8 cellular contexts compared by ENCODE assay signal in the genomic region with DNA sequence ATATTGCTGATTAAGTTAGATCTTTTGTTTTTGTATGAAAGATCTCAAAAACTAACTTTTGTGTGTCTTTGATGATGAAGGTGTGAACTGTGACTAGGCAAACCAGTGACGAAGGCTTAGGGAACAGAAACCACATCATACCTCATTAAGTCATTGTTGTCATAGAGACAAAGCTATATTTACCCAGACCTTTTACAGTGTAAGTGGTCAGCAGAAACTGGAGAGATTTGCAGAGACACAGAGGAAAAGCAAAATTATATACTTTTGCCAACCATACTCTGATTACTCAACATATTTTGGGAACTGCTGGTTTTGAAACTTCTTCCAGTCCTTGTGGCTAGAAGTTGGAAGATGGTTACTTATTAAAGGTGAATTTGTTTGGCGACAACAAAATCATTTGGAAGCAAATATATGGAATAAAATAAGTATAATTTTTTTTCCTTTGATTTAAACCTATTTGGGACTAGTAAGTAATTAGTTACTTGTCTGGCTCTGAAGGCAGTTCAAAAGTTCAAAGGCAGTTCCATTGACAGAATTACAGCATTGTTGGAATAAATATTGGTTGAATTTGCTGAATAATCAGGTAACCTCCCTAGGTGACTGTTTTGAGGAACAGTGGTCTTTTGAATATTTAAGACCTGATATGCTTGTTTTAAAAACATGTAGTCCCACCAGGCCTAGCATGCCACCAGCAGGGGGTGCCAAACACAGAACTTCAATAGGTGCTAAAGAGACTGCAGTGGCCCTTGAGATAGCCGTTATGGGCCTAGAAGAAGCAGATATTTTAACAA.
DNase-seq lines count a peak whose midpoint lies in the region; ATAC-seq, FAIRE-seq and TF ChIP-seq lines count a peak whose summit lies in the region.
"Had no signal": no experiment of that assay in that cellular context is flagged by ENCODE, and none has a peak within 500 bp of the region (broad histone marks: within the 10 kb centered on the region; RNA-seq: fewer than 3 reads in every experiment).

No MANE protein-coding gene starts in this region.

- no peak overlapping the region for H3K4me3 ChIP-seq in HCT116 (replicated peaks in 1 of 2; ENCODE audit: low read depth in 1 of 2, low read length in 2 of 2)
- H3K4me3 ChIP-seq in Loucy (ENCODE audit: low read length, poor library complexity, severe bottlenecking), result no peak overlapping the region
- peak overlapping the region; percentile 0; the same call in 1 of the 2 replicates for H3K4me3 ChIP-seq in GM12878

- TF ChIP-seq RAD21 in HCT116 (IDR thresholded peaks at IDR 0.05; ENCODE audit: low read depth) (peak; percentile 46), GM12878 (IDR thresholded peaks at IDR 0.05; ENCODE audit: insufficient read depth, low read depth, low read length) (peak; percentile 65)

- H3K36me3 ChIP-seq in HCT116 (ENCODE audit: control insufficient read depth in 1 of 2, insufficient read depth in 2 of 2, low read length in 2 of 2) (no peaks in the 10 kb centered on the region), Loucy (ENCODE audit: insufficient read depth, low read length) (no peaks in the 10 kb centered on the region), GM12878 (ENCODE audit: control insufficient read depth in 2 of 2, insufficient read depth in 2 of 2, low read length in 1 of 2) (no peaks in the 10 kb centered on the region)
- H3K36me3 ChIP-seq: neutrophil had no signal

- H3K4me1 ChIP-seq in HCT116 (ENCODE audit: control insufficient read depth in 1 of 2, insufficient read depth in 2 of 2, low read length in 2 of 2) (no peaks in the 10 kb centered on the region), Loucy (ENCODE audit: insufficient read depth, low read length, poor library complexity, severe bottlenecking) (peaks cover 7% of the 10 kb centered on the region), GM12878 (ENCODE audit: control insufficient read depth, insufficient read depth, low read length) (peaks cover 25% of the 10 kb centered on the region)

- no peak overlapping the region for H2AFZ ChIP-seq in HCT116 (ENCODE audit: low read depth, low read length, poor library complexity, severe bottlenecking)
- H2AFZ ChIP-seq in Loucy (ENCODE audit: low read length), result no peak overlapping the region
- H2AFZ ChIP-seq in GM12878 (ENCODE audit: control insufficient read depth, low read depth, low read length), result peak overlapping the region; percentile 38

- no peak overlapping the region for H3K27ac ChIP-seq in HCT116 (ENCODE audit: low read depth, low read length)
- H3K27ac ChIP-seq in GM12878 (ENCODE audit: control insufficient read depth, insufficient read depth), result peak overlapping the region; percentile 69
- H3K27ac ChIP-seq: neutrophil had no signal

- SMC1A ChIA-PET in GM12878 (lab: Charles Lee; ENCODE audit: uncharacterized antibody, unreplicated experiment), result interaction anchor here (0.6 to 13.8 kb wide), 13 partner anchors 10 to 427 kb away, joined by 3 to 159 read pairs (median 4); no protein-coding TSS in a partner anchor

- H3F3A ChIP-seq in Loucy (ENCODE audit: low read depth), result no peaks in the 10 kb centered on the region

- TF ChIP-seq POLR2A in HCT116 (IDR thresholded peaks at IDR 0.05; ENCODE audit: borderline replicate concordance, extremely low read depth, insufficient read depth, insufficient read length) (no peak), GM12878 (IDR thresholded peaks at IDR 0.05; ENCODE audit: low read depth, low read length) (no peak)

- ATAC-seq in HCT116 (peak; percentile 85), GM12878 (peak; percentile 94)

- peak; percentile 79 for FAIRE-seq in GM12878 (lab: Jason Lieb, UNC)

- in situ Hi-C loops in GM13976 (cut with MboI; ENCODE audit: low sequenced_read_pairs, unreplicated experiment), result loop anchor here (25.0 kb wide), 1 partner anchor 662 kb away; no protein-coding TSS in a partner anchor
- in situ Hi-C loops in GM12878 (cut with MboI), result loop anchor here (5.0 kb wide), 1 partner anchor 667 kb away; no protein-coding TSS in a partner anchor

- CTCF ChIA-PET in HCT116 (lab: Charles Lee), result interaction anchor here (0.9 to 1.2 kb wide), 2 partner anchors 12 to 85 kb away, joined by 4 read pairs; no protein-coding TSS in a partner anchor
- CTCF ChIA-PET in GM12878 (lab: Yijun Ruan, JAX), result interaction anchor here (0.7 to 11.2 kb wide), 23 partner anchors 10 to 667 kb away, joined by 3 to 177 read pairs (median 4); a partner anchor contains a TSS

- no peaks in the 10 kb centered on the region for H3K9me2 ChIP-seq in HCT116 (ENCODE audit: insufficient read depth)
- H3K9me2 ChIP-seq in Loucy (replicated peaks; ENCODE audit: low read depth, low read length), result no peaks in the 10 kb centered on the region

- TF ChIP-seq CTCF in GM13976 (IDR thresholded peaks at IDR 0.05; ENCODE audit: borderline replicate concordance, control extremely low read depth, extremely low read depth, insufficient read depth, missing control alignments) (peak; percentile 53), HCT116 (IDR thresholded peaks at IDR 0.05 in 2 of 3, conservative IDR thresholded peaks at IDR 0.05 in 1 of 3; ENCODE audit: borderline replicate concordance in 1 of 3, insufficient read depth in 1 of 3, low read depth in 2 of 3, low read length in 2 of 3) (peak; percentile 34 to 93 (median 84); a peak in 5 of 6 replicates), Loucy (conservative IDR thresholded peaks at IDR 0.05; ENCODE audit: low read length) (peak; percentile 99), GM12878 (IDR thresholded peaks at IDR 0.05 in 2 of 3, conservative IDR thresholded peaks at IDR 0.05 in 1 of 3; ENCODE audit: control insufficient read depth in 2 of 3, extremely low read depth in 1 of 3, insufficient read depth in 1 of 3, low read depth in 3 of 3, low read length in 3 of 3) (peak; percentile 64 to 78 (median 76))

- DNase-seq in GM13976 (ENCODE audit: low spot score), result peak; percentile 57
- peak; percentile 60 for DNase-seq in HCT116 (ENCODE audit: low read depth, low spot score)
- peak; percentile 37 for DNase-seq in T-helper 9 cell
- peak; percentile 83 for DNase-seq in GM12878 (ENCODE audit: low read depth, low spot score)
- peak; percentile 73 for DNase-seq in islet precursor cell
- peak; percentile 30 to 58 for DNase-seq in stimulated activated CD4-positive, alpha-beta T cell treated with anti-CD3 and anti-CD28 coated beads, Interleukin-4, amount 100 ng/mL, for 4 hours

- POLR2A ChIA-PET in HCT116 (lab: Charles Lee), result no interaction called here
- POLR2A ChIA-PET in GM12878 (lab: Charles Lee), result interaction anchor here (0.6 to 1.5 kb wide), 4 partner anchors 11 to 67 kb away, joined by 3 to 4 read pairs (median 3); no protein-coding TSS in a partner anchor

- H3K27me3 ChIP-seq in HCT116 (ENCODE audit: insufficient read depth, low read length) (no peaks in the 10 kb centered on the region), Loucy (ENCODE audit: insufficient read depth, low read length, poor library complexity, severe bottlenecking) (no peaks in the 10 kb centered on the region), GM12878 (replicated peaks in 1 of 2; ENCODE audit: control insufficient read depth in 2 of 2, insufficient read depth in 2 of 2, low read length in 1 of 2) (no peaks in the 10 kb centered on the region)
- H3K27me3 ChIP-seq: neutrophil had no signal

- RAD21 ChIA-PET in HCT116 (lab: Charles Lee; ENCODE audit: low non-redundant PET in 1 of 2, low total read pairs in 2 of 2, uncharacterized antibody in 2 of 2, unreplicated experiment in 2 of 2), result no interaction called here
- RAD21 ChIA-PET in GM12878 (lab: Charles Lee; ENCODE audit: unreplicated experiment), result interaction anchor here (0.9 to 8.8 kb wide), 7 partner anchors 9 to 687 kb away, joined by 3 to 72 read pairs (median 3); no protein-coding TSS in a partner anchor

- H3K9me3 ChIP-seq in HCT116 (ENCODE audit: control insufficient read depth in 1 of 2, insufficient read depth in 1 of 2, low read depth in 1 of 2, low read length in 2 of 2) (no peaks in the 10 kb centered on the region), Loucy (ENCODE audit: insufficient read depth, low read depth, low read length) (no peaks in the 10 kb centered on the region), GM12878 (replicated peaks; ENCODE audit: control insufficient read depth, insufficient read depth, low read length) (no peaks in the 10 kb centered on the region)
- H3K9me3 ChIP-seq: neutrophil had no signal

- no peak overlapping the region for H3K9ac ChIP-seq in HCT116 (ENCODE audit: low read length)
- H3K9ac ChIP-seq in Loucy (ENCODE audit: low read depth, low read length, poor library complexity, severe bottlenecking), result no peak overlapping the region
- H3K9ac ChIP-seq in GM12878 (ENCODE audit: control insufficient read depth, insufficient read depth, low read length), result peak overlapping the region; percentile 7; the same call in 1 of the 2 replicates

- 47% methylated on average over 3 of the region's 3 CpGs for WGBS in GM12878 (ENCODE audit: insufficient coverage, insufficient replicate concordance, low lambda C conversion rate, missing lambda C conversion rate)

- no peaks in the 10 kb centered on the region for H3K79me2 ChIP-seq in HCT116 (ENCODE audit: insufficient read depth, low read length)
- H3K79me2 ChIP-seq in Loucy (ENCODE audit: insufficient read depth, low read length), result no peaks in the 10 kb centered on the region
- no peaks in the 10 kb centered on the region for H3K79me2 ChIP-seq in GM12878 (ENCODE audit: control insufficient read depth, insufficient read depth, low read length)

- intact Hi-C loops in HCT116 (cut with micrococcal nuclease) (loop anchor here (1.0 kb wide), 1 partner anchor 51 kb away; no protein-coding TSS in a partner anchor), GM12878 (cut with micrococcal nuclease; ENCODE audit: unreplicated experiment) (loop anchor here (1.0 kb wide), 1 partner anchor 51 kb away; no protein-coding TSS in a partner anchor)

- BruUV-seq in HCT116 (replicated peaks; lab: Mats Ljungman, UMichigan) (no TSS peak), GM12878 (replicated peaks; lab: Mats Ljungman, UMichigan) (TSS peak; percentile 91)

- peak; percentile 99 to 100 for TF ChIP-seq EP300 in GM12878 (IDR thresholded peaks at IDR 0.05; ENCODE audit: borderline replicate concordance in 1 of 2, control insufficient read depth in 1 of 2, low read depth in 2 of 2, low read length in 2 of 2)

- H3K4me2 ChIP-seq in HCT116 (ENCODE audit: low read length) (no peak overlapping the region), Loucy (ENCODE audit: low read depth, low read length, poor library complexity, severe bottlenecking) (no peak overlapping the region), GM12878 (ENCODE audit: control insufficient read depth, insufficient read depth) (peak overlapping the region; percentile 87)

- no peaks in the 10 kb centered on the region for H4K20me1 ChIP-seq in HCT116 (ENCODE audit: insufficient read depth)
- no peaks in the 10 kb centered on the region for H4K20me1 ChIP-seq in Loucy (ENCODE audit: insufficient read depth, low read length, poor library complexity, severe bottlenecking)
- no peaks in the 10 kb centered on the region for H4K20me1 ChIP-seq in GM12878 (ENCODE audit: control insufficient read depth, insufficient read depth)

TF ChIP-seq in HCT116, 20 proteins besides CTCF, POLR2A, EP300 and RAD21 (continues in another document):
- no peak for TF ChIP-seq POLR2AphosphoS5 (IDR thresholded peaks at IDR 0.05; ENCODE audit: low read depth, low read length)
- no peak for TF ChIP-seq FOSL1 (IDR thresholded peaks at IDR 0.05; ENCODE audit: low read depth)

TF ChIP-seq in GM12878, 131 proteins besides CTCF, POLR2A, EP300 and RAD21 (continues in another document):
- TF ChIP-seq NFYA (IDR thresholded peaks at IDR 0.05; ENCODE audit: borderline replicate concordance, low read depth, low read length), result no peak
